8 cellular contexts compared by ENCODE assay signal in the genomic region with DNA sequence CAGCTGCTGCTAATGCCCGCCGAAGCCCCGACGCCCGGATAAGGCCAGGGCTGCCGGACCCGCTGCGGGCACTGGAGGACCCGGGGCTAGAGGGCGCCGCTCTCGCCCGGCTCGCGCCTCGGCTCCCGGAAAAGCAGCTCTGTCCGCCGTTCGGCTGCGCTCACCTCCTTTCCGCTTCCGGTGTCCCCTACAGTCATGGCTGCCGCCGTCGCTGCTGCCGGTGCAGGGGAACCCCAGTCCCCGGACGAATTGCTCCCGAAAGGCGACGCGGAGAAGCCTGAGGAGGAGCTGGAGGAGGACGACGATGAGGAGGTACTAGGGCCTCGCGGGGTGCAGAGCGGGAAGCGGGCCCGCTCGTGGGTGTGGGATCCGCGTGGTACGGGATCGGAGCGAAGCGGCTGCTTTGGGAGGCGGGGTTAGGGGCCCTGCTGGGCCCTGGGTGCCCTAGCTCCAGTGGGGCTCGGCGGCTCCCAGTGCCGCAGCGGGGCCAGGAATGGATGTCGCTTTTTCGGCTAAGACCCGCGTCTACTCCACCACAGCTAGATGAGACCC. TPM values are rescaled to one million over a fixed set of nuclear protein-coding genes. Genes with fewer than 3 reads are reported as not detected.
DNase-seq lines count a peak whose midpoint lies in the region; ATAC-seq and TF ChIP-seq lines count a peak whose summit lies in the region.

Gene TOMM22 (plus strand): TSS at position 174 of the 552 bp plus-strand sequence. CDS start 22 bp downstream, at position 196.

- H3K9me3 ChIP-seq in iPS-15b (ENCODE audit: control insufficient read depth, insufficient read depth, low read length) (no peaks in the 10 kb centered on the region), skeletal muscle satellite cell (replicated peaks; ENCODE audit: low read length) (no peaks in the 10 kb centered on the region)

- peak within 1 kb of the TSS; percentile 91 for H3K4me2 ChIP-seq in skeletal muscle satellite cell (ENCODE audit: low read length)

- H3K36me3 Mint-ChIP-seq in brain: peaks cover 44% of the 10 kb centered on the region

- H3K4me3 Mint-ChIP-seq in brain: peak within 1 kb of the TSS; percentile 95 to 100 (median 98)

- H3K4me3 ChIP-seq in iPS-15b (ENCODE audit: low read depth, low read length) (peak within 1 kb of the TSS; percentile 95), skeletal muscle satellite cell (ENCODE audit: low read length) (peak within 1 kb of the TSS; percentile 100)

- H3K36me3 ChIP-seq in iPS-15b (ENCODE audit: control insufficient read depth, insufficient read depth, low read length) (peaks cover 18% of the 10 kb centered on the region), skeletal muscle satellite cell (ENCODE audit: insufficient read depth, low read length) (peaks cover 33% of the 10 kb centered on the region)

- H3K9ac ChIP-seq in iPS-15b (ENCODE audit: low read depth, low read length) (peak within 1 kb of the TSS; percentile 98), skeletal muscle satellite cell (ENCODE audit: low read depth, low read length) (peak within 1 kb of the TSS; percentile 92)

- peaks cover 15% of the 10 kb centered on the region for H3K27me3 Mint-ChIP-seq in brain

- peak; percentile 61 for TF ChIP-seq CTCF in brain (conservative IDR thresholded peaks at IDR 0.05)

- H3K4me1 Mint-ChIP-seq in brain: peaks cover 51% of the 10 kb centered on the region

- DNase-seq in 8988T: peak; percentile 84
- peak; percentile 47 for DNase-seq in NCI-H2107 treated with DMSO at 0.1 percent for 48 hours (lab: John Stamatoyannopoulos, UW; ENCODE audit: unreplicated experiment)
- DNase-seq in UCSD-AML1 (lab: John Stamatoyannopoulos, UW; ENCODE audit: unreplicated experiment): peak; percentile 90

- peaks cover 0 to 5% (median 0%) of the 10 kb centered on the region in 5 experiments for H3K9me3 Mint-ChIP-seq in brain

- no peaks in the 10 kb centered on the region for H3K4me1 ChIP-seq in iPS-15b (ENCODE audit: control insufficient read depth, insufficient read depth, low read length)
- peaks cover 10% of the 10 kb centered on the region for H3K4me1 ChIP-seq in skeletal muscle satellite cell (ENCODE audit: control insufficient read depth, insufficient read depth, low read length)

- H3K27me3 ChIP-seq in iPS-15b (ENCODE audit: control insufficient read depth, insufficient read depth, low read length) (no peaks in the 10 kb centered on the region), skeletal muscle satellite cell (ENCODE audit: control insufficient read depth, insufficient read depth, low read length) (no peaks in the 10 kb centered on the region)

- ATAC-seq in GM18511 (IDR thresholded peaks at IDR 0.05; ENCODE audit: unreplicated experiment) (peak; percentile 96), HG03039 (IDR thresholded peaks at IDR 0.05; ENCODE audit: unreplicated experiment) (peak; percentile 87)

- H3K27ac Mint-ChIP-seq in brain: peak within 1 kb of the TSS; percentile 90 to 98 (median 98)

RNA-seq across cellular contexts. Expression of gene TOMM22, which starts in this region (rescaled TPM):
- polyA plus RNA-seq in brain (ENCODE audit: insufficient read depth, low read depth, low replicate concordance): 72.7 TPM
- 101 and 106 TPM in 2 replicates for total RNA-seq in skeletal muscle satellite cell (2012; rRNA removed)

Comparison
In these comparisons a context has a peak if more than half of its experiments do, and no peak if none do; other contexts are left out.
1. Peak in every context shown above with its lines: DNase-seq, ATAC-seq and H3K4me3 ChIP-seq.